1 cellular context compared by ENCODE assay signal in the genomic region with DNA sequence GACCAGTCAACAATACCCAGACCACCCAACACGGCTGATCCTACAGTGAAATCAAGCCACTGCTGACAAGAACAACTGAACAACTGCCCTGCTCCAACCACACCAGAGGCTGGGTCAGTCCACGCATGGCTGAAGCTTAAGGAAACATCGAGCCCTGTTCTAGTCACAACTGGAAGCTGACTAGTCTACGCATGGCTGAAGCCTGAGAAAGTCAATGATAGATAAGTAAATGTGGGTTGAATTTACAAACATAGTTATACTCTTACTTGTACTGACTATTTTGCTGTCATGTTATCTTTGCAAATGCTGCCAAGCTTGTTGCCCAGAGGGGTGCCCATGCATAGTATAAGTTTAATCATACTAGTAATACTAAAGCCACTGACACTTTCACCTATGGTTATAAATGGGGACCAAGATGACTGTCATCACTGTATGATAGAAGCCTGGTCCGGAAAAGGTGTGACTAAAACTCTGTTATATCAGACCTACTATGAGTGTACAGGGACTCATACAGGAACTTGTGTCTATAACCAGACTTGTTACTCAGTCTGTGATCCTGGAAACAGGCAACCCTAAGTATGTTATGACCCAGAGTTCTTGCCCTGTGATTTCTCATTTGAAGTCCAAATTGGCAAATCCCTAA.
TF ChIP-seq lines count a peak whose summit lies in the region.

No MANE protein-coding gene starts in this region.

TF ChIP-seq in GM12878, 131 proteins besides CTCF, POLR2A, EP300 and RAD21:
- TF ChIP-seq, protein P1, sequence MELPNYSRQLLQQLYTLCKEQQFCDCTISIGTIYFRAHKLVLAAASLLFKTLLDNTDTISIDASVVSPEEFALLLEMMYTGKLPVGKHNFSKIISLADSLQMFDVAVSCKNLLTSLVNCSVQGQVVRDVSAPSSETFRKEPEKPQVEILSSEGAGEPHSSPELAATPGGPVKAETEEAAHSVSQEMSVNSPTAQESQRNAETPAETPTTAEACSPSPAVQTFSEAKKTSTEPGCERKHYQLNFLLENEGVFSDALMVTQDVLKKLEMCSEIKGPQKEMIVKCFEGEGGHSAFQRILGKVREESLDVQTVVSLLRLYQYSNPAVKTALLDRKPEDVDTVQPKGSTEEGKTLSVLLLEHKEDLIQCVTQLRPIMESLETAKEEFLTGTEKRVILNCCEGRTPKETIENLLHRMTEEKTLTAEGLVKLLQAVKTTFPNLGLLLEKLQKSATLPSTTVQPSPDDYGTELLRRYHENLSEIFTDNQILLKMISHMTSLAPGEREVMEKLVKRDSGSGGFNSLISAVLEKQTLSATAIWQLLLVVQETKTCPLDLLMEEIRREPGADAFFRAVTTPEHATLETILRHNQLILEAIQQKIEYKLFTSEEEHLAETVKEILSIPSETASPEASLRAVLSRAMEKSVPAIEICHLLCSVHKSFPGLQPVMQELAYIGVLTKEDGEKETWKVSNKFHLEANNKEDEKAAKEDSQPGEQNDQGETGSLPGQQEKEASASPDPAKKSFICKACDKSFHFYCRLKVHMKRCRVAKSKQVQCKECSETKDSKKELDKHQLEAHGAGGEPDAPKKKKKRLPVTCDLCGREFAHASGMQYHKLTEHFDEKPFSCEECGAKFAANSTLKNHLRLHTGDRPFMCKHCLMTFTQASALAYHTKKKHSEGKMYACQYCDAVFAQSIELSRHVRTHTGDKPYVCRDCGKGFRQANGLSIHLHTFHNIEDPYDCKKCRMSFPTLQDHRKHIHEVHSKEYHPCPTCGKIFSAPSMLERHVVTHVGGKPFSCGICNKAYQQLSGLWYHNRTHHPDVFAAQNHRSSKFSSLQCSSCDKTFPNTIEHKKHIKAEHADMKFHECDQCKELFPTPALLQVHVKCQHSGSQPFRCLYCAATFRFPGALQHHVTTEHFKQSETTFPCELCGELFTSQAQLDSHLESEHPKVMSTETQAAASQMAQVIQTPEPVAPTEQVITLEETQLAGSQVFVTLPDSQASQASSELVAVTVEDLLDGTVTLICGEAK (IDR thresholded peaks at IDR 0.05; ENCODE audit: borderline replicate concordance) = no peak
- TF ChIP-seq, protein P2, sequence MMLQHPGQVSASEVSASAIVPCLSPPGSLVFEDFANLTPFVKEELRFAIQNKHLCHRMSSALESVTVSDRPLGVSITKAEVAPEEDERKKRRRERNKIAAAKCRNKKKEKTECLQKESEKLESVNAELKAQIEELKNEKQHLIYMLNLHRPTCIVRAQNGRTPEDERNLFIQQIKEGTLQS (IDR thresholded peaks at IDR 0.05; ENCODE audit: borderline replicate concordance, extremely low read depth, low read depth, low read length) = no peak
- TF ChIP-seq ESRRA (IDR thresholded peaks at IDR 0.05; ENCODE audit: low read length) (no peak), MYC (IDR thresholded peaks at IDR 0.05; ENCODE audit: insufficient read depth, insufficient read length, insufficient replicate concordance, low read length, severe bottlenecking) (no peak), NFYA (IDR thresholded peaks at IDR 0.05; ENCODE audit: borderline replicate concordance, low read depth, low read length) (no peak), NFXL1 (IDR thresholded peaks at IDR 0.05; ENCODE audit: borderline replicate concordance) (no peak), IKZF1 (conservative IDR thresholded peaks at IDR 0.05) (no peak), YBX1 (IDR thresholded peaks at IDR 0.05) (no peak), ZBED1 (IDR thresholded peaks at IDR 0.05; ENCODE audit: borderline replicate concordance) (no peak), POU2F2 (IDR thresholded peaks at IDR 0.05; ENCODE audit: borderline replicate concordance, low read depth, low read length) (no peak), RUNX3 (IDR thresholded peaks at IDR 0.05; ENCODE audit: low read length) (peak; percentile 44; the same call in 1 of the 2 replicates), JUNB (IDR thresholded peaks at IDR 0.05) (peak; percentile 74), ZZZ3 (IDR thresholded peaks at IDR 0.05; ENCODE audit: control insufficient read depth, insufficient read length, low read depth) (no peak), NRF1 (conservative IDR thresholded peaks at IDR 0.05; ENCODE audit: low read depth, low read length) (no peak), PML (IDR thresholded peaks at IDR 0.05; ENCODE audit: low read length) (no peak), NFIC (IDR thresholded peaks at IDR 0.05; ENCODE audit: low read depth, low read length) (peak; percentile 46; the same call in 1 of the 2 replicates)
- TF ChIP-seq, protein P3, sequence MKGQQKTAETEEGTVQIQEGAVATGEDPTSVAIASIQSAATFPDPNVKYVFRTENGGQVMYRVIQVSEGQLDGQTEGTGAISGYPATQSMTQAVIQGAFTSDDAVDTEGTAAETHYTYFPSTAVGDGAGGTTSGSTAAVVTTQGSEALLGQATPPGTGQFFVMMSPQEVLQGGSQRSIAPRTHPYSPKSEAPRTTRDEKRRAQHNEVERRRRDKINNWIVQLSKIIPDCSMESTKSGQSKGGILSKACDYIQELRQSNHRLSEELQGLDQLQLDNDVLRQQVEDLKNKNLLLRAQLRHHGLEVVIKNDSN (IDR thresholded peaks at IDR 0.05; ENCODE audit: borderline replicate concordance, extremely low read length, insufficient read depth, low read depth, low read length) = no peak
- TF ChIP-seq, protein P4, sequence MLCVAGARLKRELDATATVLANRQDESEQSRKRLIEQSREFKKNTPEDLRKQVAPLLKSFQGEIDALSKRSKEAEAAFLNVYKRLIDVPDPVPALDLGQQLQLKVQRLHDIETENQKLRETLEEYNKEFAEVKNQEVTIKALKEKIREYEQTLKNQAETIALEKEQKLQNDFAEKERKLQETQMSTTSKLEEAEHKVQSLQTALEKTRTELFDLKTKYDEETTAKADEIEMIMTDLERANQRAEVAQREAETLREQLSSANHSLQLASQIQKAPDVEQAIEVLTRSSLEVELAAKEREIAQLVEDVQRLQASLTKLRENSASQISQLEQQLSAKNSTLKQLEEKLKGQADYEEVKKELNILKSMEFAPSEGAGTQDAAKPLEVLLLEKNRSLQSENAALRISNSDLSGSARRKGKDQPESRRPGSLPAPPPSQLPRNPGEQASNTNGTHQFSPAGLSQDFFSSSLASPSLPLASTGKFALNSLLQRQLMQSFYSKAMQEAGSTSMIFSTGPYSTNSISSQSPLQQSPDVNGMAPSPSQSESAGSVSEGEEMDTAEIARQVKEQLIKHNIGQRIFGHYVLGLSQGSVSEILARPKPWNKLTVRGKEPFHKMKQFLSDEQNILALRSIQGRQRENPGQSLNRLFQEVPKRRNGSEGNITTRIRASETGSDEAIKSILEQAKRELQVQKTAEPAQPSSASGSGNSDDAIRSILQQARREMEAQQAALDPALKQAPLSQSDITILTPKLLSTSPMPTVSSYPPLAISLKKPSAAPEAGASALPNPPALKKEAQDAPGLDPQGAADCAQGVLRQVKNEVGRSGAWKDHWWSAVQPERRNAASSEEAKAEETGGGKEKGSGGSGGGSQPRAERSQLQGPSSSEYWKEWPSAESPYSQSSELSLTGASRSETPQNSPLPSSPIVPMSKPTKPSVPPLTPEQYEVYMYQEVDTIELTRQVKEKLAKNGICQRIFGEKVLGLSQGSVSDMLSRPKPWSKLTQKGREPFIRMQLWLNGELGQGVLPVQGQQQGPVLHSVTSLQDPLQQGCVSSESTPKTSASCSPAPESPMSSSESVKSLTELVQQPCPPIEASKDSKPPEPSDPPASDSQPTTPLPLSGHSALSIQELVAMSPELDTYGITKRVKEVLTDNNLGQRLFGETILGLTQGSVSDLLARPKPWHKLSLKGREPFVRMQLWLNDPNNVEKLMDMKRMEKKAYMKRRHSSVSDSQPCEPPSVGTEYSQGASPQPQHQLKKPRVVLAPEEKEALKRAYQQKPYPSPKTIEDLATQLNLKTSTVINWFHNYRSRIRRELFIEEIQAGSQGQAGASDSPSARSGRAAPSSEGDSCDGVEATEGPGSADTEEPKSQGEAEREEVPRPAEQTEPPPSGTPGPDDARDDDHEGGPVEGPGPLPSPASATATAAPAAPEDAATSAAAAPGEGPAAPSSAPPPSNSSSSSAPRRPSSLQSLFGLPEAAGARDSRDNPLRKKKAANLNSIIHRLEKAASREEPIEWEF (IDR thresholded peaks at IDR 0.05; ENCODE audit: insufficient replicate concordance, low read depth, low read length) = no peak
- TF ChIP-seq, protein P5, sequence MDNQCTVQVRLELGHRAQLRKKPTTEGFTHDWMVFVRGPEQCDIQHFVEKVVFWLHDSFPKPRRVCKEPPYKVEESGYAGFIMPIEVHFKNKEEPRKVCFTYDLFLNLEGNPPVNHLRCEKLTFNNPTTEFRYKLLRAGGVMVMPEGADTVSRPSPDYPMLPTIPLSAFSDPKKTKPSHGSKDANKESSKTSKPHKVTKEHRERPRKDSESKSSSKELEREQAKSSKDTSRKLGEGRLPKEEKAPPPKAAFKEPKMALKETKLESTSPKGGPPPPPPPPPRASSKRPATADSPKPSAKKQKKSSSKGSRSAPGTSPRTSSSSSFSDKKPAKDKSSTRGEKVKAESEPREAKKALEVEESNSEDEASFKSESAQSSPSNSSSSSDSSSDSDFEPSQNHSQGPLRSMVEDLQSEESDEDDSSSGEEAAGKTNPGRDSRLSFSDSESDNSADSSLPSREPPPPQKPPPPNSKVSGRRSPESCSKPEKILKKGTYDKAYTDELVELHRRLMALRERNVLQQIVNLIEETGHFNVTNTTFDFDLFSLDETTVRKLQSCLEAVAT (IDR thresholded peaks at IDR 0.05) = no peak
- TF ChIP-seq, protein P6, sequence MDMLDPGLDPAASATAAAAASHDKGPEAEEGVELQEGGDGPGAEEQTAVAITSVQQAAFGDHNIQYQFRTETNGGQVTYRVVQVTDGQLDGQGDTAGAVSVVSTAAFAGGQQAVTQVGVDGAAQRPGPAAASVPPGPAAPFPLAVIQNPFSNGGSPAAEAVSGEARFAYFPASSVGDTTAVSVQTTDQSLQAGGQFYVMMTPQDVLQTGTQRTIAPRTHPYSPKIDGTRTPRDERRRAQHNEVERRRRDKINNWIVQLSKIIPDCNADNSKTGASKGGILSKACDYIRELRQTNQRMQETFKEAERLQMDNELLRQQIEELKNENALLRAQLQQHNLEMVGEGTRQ (IDR thresholded peaks at IDR 0.05; ENCODE audit: borderline replicate concordance, low read depth, low read length) = no peak
- TF ChIP-seq, protein P7, sequence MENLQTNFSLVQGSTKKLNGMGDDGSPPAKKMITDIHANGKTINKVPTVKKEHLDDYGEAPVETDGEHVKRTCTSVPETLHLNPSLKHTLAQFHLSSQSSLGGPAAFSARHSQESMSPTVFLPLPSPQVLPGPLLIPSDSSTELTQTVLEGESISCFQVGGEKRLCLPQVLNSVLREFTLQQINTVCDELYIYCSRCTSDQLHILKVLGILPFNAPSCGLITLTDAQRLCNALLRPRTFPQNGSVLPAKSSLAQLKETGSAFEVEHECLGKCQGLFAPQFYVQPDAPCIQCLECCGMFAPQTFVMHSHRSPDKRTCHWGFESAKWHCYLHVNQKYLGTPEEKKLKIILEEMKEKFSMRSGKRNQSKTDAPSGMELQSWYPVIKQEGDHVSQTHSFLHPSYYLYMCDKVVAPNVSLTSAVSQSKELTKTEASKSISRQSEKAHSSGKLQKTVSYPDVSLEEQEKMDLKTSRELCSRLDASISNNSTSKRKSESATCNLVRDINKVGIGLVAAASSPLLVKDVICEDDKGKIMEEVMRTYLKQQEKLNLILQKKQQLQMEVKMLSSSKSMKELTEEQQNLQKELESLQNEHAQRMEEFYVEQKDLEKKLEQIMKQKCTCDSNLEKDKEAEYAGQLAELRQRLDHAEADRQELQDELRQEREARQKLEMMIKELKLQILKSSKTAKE (IDR thresholded peaks at IDR 0.05; ENCODE audit: low read depth, poor library complexity, severe bottlenecking) = no peak
